Comparison of ENCODE assay signal across 9 cellular contexts in the genomic region with DNA sequence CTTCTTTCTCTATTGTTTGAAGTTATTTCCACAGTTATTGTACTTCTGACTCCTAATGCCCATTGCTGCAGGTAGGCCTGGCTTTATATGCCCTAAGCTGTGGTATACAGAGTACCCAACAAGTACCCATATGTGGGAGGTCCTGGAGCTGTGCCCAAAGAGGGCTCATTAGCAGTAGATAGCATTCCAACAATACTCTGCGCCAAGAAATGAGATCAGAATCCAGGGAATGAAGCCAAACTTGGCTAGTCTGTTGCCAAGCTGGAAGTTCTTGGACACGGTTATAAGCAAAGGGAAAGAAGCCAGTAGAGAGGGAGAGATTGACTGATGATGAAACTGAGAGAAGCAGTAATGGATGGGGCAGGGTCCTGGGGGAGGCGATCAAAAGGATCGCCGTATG. TPM values are rescaled to one million over a fixed set of nuclear protein-coding genes. Genes with fewer than 3 reads are reported as not detected.
DNase-seq lines count a peak whose midpoint lies in the region; ATAC-seq lines count a peak whose summit lies in the region.
"Had no signal": no experiment of that assay in that cellular context is flagged by ENCODE, and none has a peak within 500 bp of the region (broad histone marks: within the 10 kb centered on the region; RNA-seq: fewer than 3 reads in every experiment).

No MANE protein-coding gene starts in this region.

- ATAC-seq in esophagus mucosa: peak; percentile 18
- ATAC-seq in GM21528 (IDR thresholded peaks at IDR 0.05; ENCODE audit: low FRiP score, unreplicated experiment): no peak
- no peak for ATAC-seq in HG03095 (IDR thresholded peaks at IDR 0.05; ENCODE audit: unreplicated experiment)
- ATAC-seq in GM19328 (IDR thresholded peaks at IDR 0.05; ENCODE audit: unreplicated experiment): no peak

- peak; percentile 55 for DNase-seq in AG20443 (ENCODE audit: low spot score)
- DNase-seq in NCI-H226: peak; percentile 95
- peak; percentile 84 for DNase-seq in mucosa of gallbladder (ENCODE audit: low spot score)
- no peak for DNase-seq in activated CD8-positive, alpha-beta memory T cell treated with anti-CD3 and anti-CD28 coated beads, Interleukin-2, amount 50 U/mL, for 4 hours
- DNase-seq: DMS153 had no signal

RNA-seq across cellular contexts. Expression of a gene that starts 29.7 kb away (rescaled TPM):
- total RNA-seq in esophagus mucosa (1.5 TPM), mucosa of gallbladder (6.0 TPM)
